9 cellular contexts compared by ENCODE assay signal in the genomic region with DNA sequence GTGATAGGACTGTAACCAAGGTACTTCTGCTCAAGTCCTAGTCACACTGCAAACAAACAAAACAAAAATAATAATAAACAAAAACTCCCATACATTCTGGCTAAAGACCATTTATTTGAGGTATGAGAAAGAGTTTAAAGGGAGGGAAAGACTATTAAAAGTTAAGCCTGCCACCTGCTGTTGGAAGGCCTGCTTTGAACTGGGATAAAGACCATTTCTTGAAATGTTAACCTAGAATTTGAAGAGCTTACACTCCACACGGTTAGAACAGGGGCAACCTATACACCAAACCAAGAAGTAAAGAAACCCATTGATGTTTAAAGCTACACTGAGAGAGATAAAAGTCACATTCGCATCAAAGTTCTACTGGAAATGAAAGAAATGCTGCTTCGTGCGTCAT.
DNase-seq lines count a peak whose midpoint lies in the region; ATAC-seq and TF ChIP-seq lines count a peak whose summit lies in the region.
"Had no signal": no experiment of that assay in that cellular context is flagged by ENCODE, and none has a peak within 500 bp of the region (broad histone marks: within the 10 kb centered on the region; RNA-seq: fewer than 3 reads in every experiment).

No MANE protein-coding gene starts in this region.

- TF ChIP-seq CTCF in brain microvascular endothelial cell (IDR thresholded peaks at IDR 0.05; ENCODE audit: low read depth, low read length, missing control alignments), result peak; percentile 47
- peak; percentile 5 for TF ChIP-seq CTCF in parathyroid adenoma (IDR thresholded peaks at IDR 0.05)
- TF ChIP-seq CTCF in neural progenitor cell (IDR thresholded peaks at IDR 0.05), result no peak

- intact Hi-C loops in activated CD4-positive, alpha-beta T cell treated with anti-CD3 and anti-CD28 coated beads, Interleukin-2, amount 10 ng/mL, durations not matched to agents 24 days and 14 days (cut with micrococcal nuclease), result loop anchor here (5.0 kb wide), 1 partner anchor 232 kb away; no protein-coding TSS in a partner anchor

- in situ Hi-C loops in brain microvascular endothelial cell (cut with HindIII; ENCODE audit: low pct_ligation_motif_present, low sequenced_read_pairs), result no loop called here

- H3K27ac Mint-ChIP-seq in activated CD4-positive, alpha-beta T cell treated with anti-CD3 and anti-CD28 coated beads, Interleukin-2, amount 10 ng/mL, durations not matched to agents 24 days and 14 days, result peak overlapping the region; percentile 39
- H3K27ac Mint-ChIP-seq in neural progenitor cell, result no peak overlapping the region

- H3K36me3 Mint-ChIP-seq in activated CD4-positive, alpha-beta T cell treated with anti-CD3 and anti-CD28 coated beads, Interleukin-2, amount 10 ng/mL, durations not matched to agents 24 days and 14 days (ENCODE audit: low read depth), result peaks cover 53% of the 10 kb centered on the region
- peaks cover 4% of the 10 kb centered on the region for H3K36me3 Mint-ChIP-seq in neural progenitor cell

- H3K9ac ChIP-seq in parathyroid adenoma, result no peak overlapping the region
- no peak overlapping the region for H3K9ac ChIP-seq in neural progenitor cell

- H3K27me3 ChIP-seq in brain microvascular endothelial cell (replicated peaks), result no peaks in the 10 kb centered on the region
- H3K27me3 ChIP-seq in parathyroid adenoma (ENCODE audit: control insufficient read depth, insufficient read depth, low read length), result no peaks in the 10 kb centered on the region
- no peaks in the 10 kb centered on the region for H3K27me3 ChIP-seq in neural progenitor cell

- H3K9me3 Mint-ChIP-seq in activated CD4-positive, alpha-beta T cell treated with anti-CD3 and anti-CD28 coated beads, Interleukin-2, amount 10 ng/mL, durations not matched to agents 24 days and 14 days, result no peaks in the 10 kb centered on the region
- no peaks in the 10 kb centered on the region for H3K9me3 Mint-ChIP-seq in neural progenitor cell
- H3K9me3 Mint-ChIP-seq: CD8-positive, alpha-beta memory T cell had no signal

- H2AFZ ChIP-seq in parathyroid adenoma (no peak overlapping the region), neural progenitor cell (replicated peaks) (no peak overlapping the region)

- H3K4me1 ChIP-seq in parathyroid adenoma (no peaks in the 10 kb centered on the region), neural progenitor cell (no peaks in the 10 kb centered on the region)

- H4K20me1 ChIP-seq in neural progenitor cell (ENCODE audit: low read depth), result no peaks in the 10 kb centered on the region

- peaks cover 32% of the 10 kb centered on the region for H3K4me1 Mint-ChIP-seq in activated CD4-positive, alpha-beta T cell treated with anti-CD3 and anti-CD28 coated beads, Interleukin-2, amount 10 ng/mL, durations not matched to agents 24 days and 14 days
- peaks cover 2% of the 10 kb centered on the region for H3K4me1 Mint-ChIP-seq in neural progenitor cell

- H3K4me3 Mint-ChIP-seq in activated CD4-positive, alpha-beta T cell treated with anti-CD3 and anti-CD28 coated beads, Interleukin-2, amount 10 ng/mL, durations not matched to agents 24 days and 14 days, result peak overlapping the region; percentile 21
- no peak overlapping the region for H3K4me3 Mint-ChIP-seq in neural progenitor cell
- H3K4me3 Mint-ChIP-seq: CD8-positive, alpha-beta memory T cell had no signal

- H3K4me2 ChIP-seq in parathyroid adenoma (ENCODE audit: low read length) (no peak overlapping the region), neural progenitor cell (no peak overlapping the region)

- no peak overlapping the region for H3K4me3 ChIP-seq in brain microvascular endothelial cell (ENCODE audit: low read depth, low read length)
- H3K4me3 ChIP-seq in parathyroid adenoma (ENCODE audit: low read depth, low read length), result no peak overlapping the region
- no peak overlapping the region for H3K4me3 ChIP-seq in neural progenitor cell

- no peak for DNase-seq in activated CD4-positive, alpha-beta T cell treated with anti-CD3 and anti-CD28 coated beads, Interleukin-2, amount 10 ng/mL, durations not matched to agents 24 days and 14 days
- DNase-seq in activated CD4-positive, alpha-beta T cell treated with anti-CD3 and anti-CD28 coated beads for 4 hours, result no peak
- DNase-seq in LHCN-M2 (ENCODE audit: low read depth) (peak; percentile 44), brain microvascular endothelial cell (no peak), NCI-H748 treated with DMSO at 0.1 percent for 48 hours (lab: John Stamatoyannopoulos, UW) (no peak), neural progenitor cell (ENCODE audit: low spot score) (no peak)
- DNase-seq: CD8-positive, alpha-beta memory T cell had no signal

- no peak overlapping the region for H3K27ac ChIP-seq in brain microvascular endothelial cell
- no peak overlapping the region for H3K27ac ChIP-seq in parathyroid adenoma
- no peak overlapping the region for H3K27ac ChIP-seq in neural progenitor cell

- H3K9me3 ChIP-seq in parathyroid adenoma (ENCODE audit: control insufficient read depth, low read length) (no peaks in the 10 kb centered on the region), neural progenitor cell (ENCODE audit: low read depth) (no peaks in the 10 kb centered on the region)

- H3K36me3 ChIP-seq in brain microvascular endothelial cell (replicated peaks) (peaks cover 35% of the 10 kb centered on the region), parathyroid adenoma (ENCODE audit: control insufficient read depth, insufficient read depth, low read length) (no peaks in the 10 kb centered on the region), neural progenitor cell (no peaks in the 10 kb centered on the region)

- H3K79me2 ChIP-seq in parathyroid adenoma (no peaks in the 10 kb centered on the region), neural progenitor cell (ENCODE audit: low read depth) (peaks cover 28% of the 10 kb centered on the region)

- H3F3A ChIP-seq in neural progenitor cell (ENCODE audit: low read depth), result no peaks in the 10 kb centered on the region

- no peaks in the 10 kb centered on the region for H3K27me3 Mint-ChIP-seq in activated CD4-positive, alpha-beta T cell treated with anti-CD3 and anti-CD28 coated beads, Interleukin-2, amount 10 ng/mL, durations not matched to agents 24 days and 14 days
- no peaks in the 10 kb centered on the region for H3K27me3 Mint-ChIP-seq in neural progenitor cell (ENCODE audit: insufficient read depth, low read depth)

- ATAC-seq in GM18520 (IDR thresholded peaks at IDR 0.05; ENCODE audit: unreplicated experiment), result no peak
